Comparison of ENCODE assay signal across 8 cellular contexts in genomic region chr12:52327086-52327829, GRCh38. TPM values are rescaled to one million over a fixed set of nuclear protein-coding genes. Genes with fewer than 3 reads are reported as not detected.
DNase-seq lines count a peak whose midpoint lies in the region; ATAC-seq and TF ChIP-seq lines count a peak whose summit lies in the region.

No MANE protein-coding gene starts in this region.

- ATAC-seq in GM19035 (IDR thresholded peaks at IDR 0.05; ENCODE audit: unreplicated experiment) = peak; percentile 80
- peak; percentile 90 for ATAC-seq in HG03378 (IDR thresholded peaks at IDR 0.05; ENCODE audit: unreplicated experiment)
- ATAC-seq in left lung = peak; percentile 99

- no peaks in the 10 kb centered on the region for H3K4me1 ChIP-seq in left lung

- H3K9me3 ChIP-seq in left lung = no peaks in the 10 kb centered on the region

- no peak overlapping the region for H3K4me3 Mint-ChIP-seq in chondrocyte (ENCODE audit: unreplicated experiment)

- peak; percentile 77 to 89 for DNase-seq in AML-193 (lab: John Stamatoyannopoulos, UW)
- peak; percentile 80 for DNase-seq in NCI-H446 treated with DMSO at 0.1 percent for 48 hours (lab: John Stamatoyannopoulos, UW)
- DNase-seq in activated CD4-positive, alpha-beta T cell treated with anti-CD3 and anti-CD28 coated beads for 24 hours (ENCODE audit: low read depth in 2 of 2) = peak; percentile 60 to 63
- DNase-seq in chondrocyte (ENCODE audit: low spot score) = peak; percentile 52
- peak in 1 of 2 donors; percentile 81 for DNase-seq in left lung
- peak; percentile 51 to 77 (median 72) for DNase-seq in stimulated activated CD4-positive, alpha-beta T cell treated with anti-CD3 and anti-CD28 coated beads, TNF-alpha, amount 100 ng/mL, for 24 hours (ENCODE audit: low read depth in 3 of 3)

- intact Hi-C loops in left lung (cut with DNase I) = no loop called here

- H3K4me3 ChIP-seq in left lung = no peak overlapping the region

- no peaks in the 10 kb centered on the region for H3K9me3 Mint-ChIP-seq in chondrocyte (ENCODE audit: low read depth)

- no peak overlapping the region for H3K27ac ChIP-seq in left lung

- peaks cover 0 to 31% of the 10 kb centered on the region in 2 donors for H3K27me3 ChIP-seq in left lung

- H3K36me3 Mint-ChIP-seq in chondrocyte (ENCODE audit: low read depth) = peaks cover 1% of the 10 kb centered on the region

- TF ChIP-seq CTCF in chondrocyte (IDR thresholded peaks at IDR 0.05) (peak; percentile 96), left lung (IDR thresholded peaks at IDR 0.05) (peak; percentile 78)

- peaks cover 23% of the 10 kb centered on the region for H3K27me3 Mint-ChIP-seq in chondrocyte (ENCODE audit: low read depth)

- H3K4me1 Mint-ChIP-seq in chondrocyte (ENCODE audit: low read depth) = peaks cover 6% of the 10 kb centered on the region

- H3K36me3 ChIP-seq in left lung = no peaks in the 10 kb centered on the region

- H3K27ac Mint-ChIP-seq in chondrocyte (ENCODE audit: unreplicated experiment) = no peak overlapping the region

RNA-seq across cellular contexts. Expression of gene KRT83, which starts 6.1 kb away (rescaled TPM):
- total RNA-seq in chondrocyte (not detected in 3 replicates), left lung (not detected)

RNA-seq across cellular contexts. Expression of gene KRT81, which starts 35.9 kb away (rescaled TPM):
- 1.1 to 2.2 TPM (median 1.3 TPM) in 3 replicates for total RNA-seq in chondrocyte
- total RNA-seq in left lung = not detected

RNA-seq across cellular contexts. Expression of gene KRT85, which starts 40.0 kb away (rescaled TPM):
- total RNA-seq in chondrocyte (not detected in 3 replicates), left lung (not detected)

RNA-seq across cellular contexts. Expression of gene KRT86, which starts 52.8 kb away (rescaled TPM):
- 0.44 to 0.92 TPM (median 0.67 TPM) in 3 replicates for total RNA-seq in chondrocyte
- total RNA-seq in left lung = 1 to 10 TPM in 1 of 2 donors, under 1 TPM in 1; 0.97 to 1.7 TPM

RNA-seq across cellular contexts. Expression of gene KRT84, which starts 58.2 kb away (rescaled TPM):
- not detected in 3 replicates for total RNA-seq in chondrocyte
- total RNA-seq in left lung = not detected
